Comparison of ENCODE assay signal across 10 cellular contexts in genomic region chr17:2723997-2724782, GRCh38. TPM values are rescaled to one million over a fixed set of nuclear protein-coding genes. Genes with fewer than 3 reads are reported as not detected.
DNase-seq lines count a peak whose midpoint lies in the region; ATAC-seq and TF ChIP-seq lines count a peak whose summit lies in the region.
"Had no signal": no experiment of that assay in that cellular context is flagged by ENCODE, and none has a peak within 500 bp of the region (broad histone marks: within the 10 kb centered on the region; RNA-seq: fewer than 3 reads in every experiment).

No MANE protein-coding gene starts in this region.

- TF ChIP-seq CTCF in colonic mucosa (IDR thresholded peaks at IDR 0.05) (no peak), left lung (IDR thresholded peaks at IDR 0.05) (no peak)

- H3K4me1 ChIP-seq in colonic mucosa (no peaks in the 10 kb centered on the region), left lung (peaks cover 0 to 15% of the 10 kb centered on the region in 2 donors)

- intact Hi-C loops in colonic mucosa (cut with DNase I), result no loop called here
- intact Hi-C loops in left lung (cut with DNase I), result no loop called here
- intact Hi-C loops in posterior cingulate gyrus (cut with DNase I), result no loop called here

- peak overlapping the region in 1 of 2 donors; percentile 56 for H3K9ac ChIP-seq in colonic mucosa (ENCODE audit: low read depth in 2 of 2, low read length in 2 of 2)

- no peak overlapping the region for H3K27ac Mint-ChIP-seq in stimulated activated naive B cell treated with anti-CD40 and anti-IgM and Interleukin-4, amounts not matched to agents 10 μg/mL and 1 μg/mL and 100 μg/mL, for 72 hours

- H3K9me3 ChIP-seq in colonic mucosa (no peaks in the 10 kb centered on the region), left lung (no peaks in the 10 kb centered on the region)

- H3K4me3 ChIP-seq in colonic mucosa (peak overlapping the region; percentile 33), left lung (peak overlapping the region in 1 of 2 donors; percentile 26)

- H3K27me3 ChIP-seq in colonic mucosa (peaks cover 7% of the 10 kb centered on the region), left lung (peaks cover 12 to 65% of the 10 kb centered on the region in 2 donors)

- no peaks in the 10 kb centered on the region for H3K36me3 Mint-ChIP-seq in stimulated activated naive B cell treated with anti-CD40 and anti-IgM and Interleukin-4, amounts not matched to agents 10 μg/mL and 1 μg/mL and 100 μg/mL, for 72 hours

- peak; percentile 37 for DNase-seq in DMS153 (lab: John Stamatoyannopoulos, UW)
- no peak for DNase-seq in DMS153 treated with DMSO at 0.1 percent for 48 hours (lab: John Stamatoyannopoulos, UW; ENCODE audit: unreplicated experiment)
- DNase-seq in colonic mucosa, result peak; percentile 74
- peak in 1 of 2 donors; percentile 80 for DNase-seq in left lung
- no peak for DNase-seq in stimulated activated naive B cell treated with anti-CD40 and anti-IgM and Interleukin-4, amounts not matched to agents 10 μg/mL and 1 μg/mL and 100 μg/mL, for 72 hours
- DNase-seq in posterior cingulate gyrus, result no peak
- DNase-seq in NOMO-1 treated with dmso at 0.1 percent for 144 hours (lab: John Stamatoyannopoulos, UW; ENCODE audit: unreplicated experiment), result no peak
- DNase-seq: NCI-H510A had no signal

- no peaks in the 10 kb centered on the region for H3K36me3 ChIP-seq in colonic mucosa
- no peaks in the 10 kb centered on the region for H3K36me3 ChIP-seq in left lung

- ATAC-seq in left lung (peak; percentile 39), GM21515 (IDR thresholded peaks at IDR 0.05; ENCODE audit: unreplicated experiment) (no peak)
- peak; percentile 35 to 44 for ATAC-seq in stimulated activated naive B cell treated with anti-CD40 and anti-IgM and Interleukin-4, amounts not matched to agents 10 μg/mL and 1 μg/mL and 100 μg/mL, for 72 hours (replicated peaks)

- no peaks in the 10 kb centered on the region for H3K9me3 Mint-ChIP-seq in stimulated activated naive B cell treated with anti-CD40 and anti-IgM and Interleukin-4, amounts not matched to agents 10 μg/mL and 1 μg/mL and 100 μg/mL, for 72 hours

- H3K4me3 Mint-ChIP-seq in stimulated activated naive B cell treated with anti-CD40 and anti-IgM and Interleukin-4, amounts not matched to agents 10 μg/mL and 1 μg/mL and 100 μg/mL, for 72 hours, result peak overlapping the region; percentile 66 to 67

- peaks cover 0 to 5% of the 10 kb centered on the region in 2 donors for H3K4me1 Mint-ChIP-seq in stimulated activated naive B cell treated with anti-CD40 and anti-IgM and Interleukin-4, amounts not matched to agents 10 μg/mL and 1 μg/mL and 100 μg/mL, for 72 hours

- H3K27ac ChIP-seq in colonic mucosa (peak overlapping the region; percentile 72), left lung (peak overlapping the region in 1 of 2 donors; percentile 50)
- H3K27ac ChIP-seq: 22Rv1 had no signal

- H3K27me3 Mint-ChIP-seq in stimulated activated naive B cell treated with anti-CD40 and anti-IgM and Interleukin-4, amounts not matched to agents 10 μg/mL and 1 μg/mL and 100 μg/mL, for 72 hours, result peaks cover 31 to 56% of the 10 kb centered on the region in 2 donors

RNA-seq across cellular contexts. Expression of gene CLUH, which starts 12.6 kb away (rescaled TPM):
- total RNA-seq in colonic mucosa, result 100 to 1,000 TPM; 111 to 285 TPM
- total RNA-seq in left lung, result 10 to 100 TPM; 45.3 to 71.8 TPM

RNA-seq across cellular contexts. Expression of gene CCDC92B, which starts 25.3 kb away (rescaled TPM):
- 1 to 10 TPM in 1 of 2 donors, under 1 TPM in 1; 0.72 to 1.8 TPM for total RNA-seq in colonic mucosa
- under 1 TPM; 0.15 to 0.18 TPM for total RNA-seq in left lung

Comparison
In these comparisons a context has a peak if more than half of its experiments do, and no peak if none do; other contexts are left out.
1. DNase-seq: peak in DMS153 (single experiment) and colonic mucosa (single experiment); none in DMS153 treated with DMSO at 0.1 percent for 48 hours (single experiment), stimulated activated naive B cell treated with anti-CD40 and anti-IgM and Interleukin-4, amounts not matched to agents 10 μg/mL and 1 μg/mL and 100 μg/mL, for 72 hours (single experiment), posterior cingulate gyrus (0 of 10) and NOMO-1 treated with dmso at 0.1 percent for 144 hours (single experiment).